23 cellular contexts compared by ENCODE assay signal in the genomic region with DNA sequence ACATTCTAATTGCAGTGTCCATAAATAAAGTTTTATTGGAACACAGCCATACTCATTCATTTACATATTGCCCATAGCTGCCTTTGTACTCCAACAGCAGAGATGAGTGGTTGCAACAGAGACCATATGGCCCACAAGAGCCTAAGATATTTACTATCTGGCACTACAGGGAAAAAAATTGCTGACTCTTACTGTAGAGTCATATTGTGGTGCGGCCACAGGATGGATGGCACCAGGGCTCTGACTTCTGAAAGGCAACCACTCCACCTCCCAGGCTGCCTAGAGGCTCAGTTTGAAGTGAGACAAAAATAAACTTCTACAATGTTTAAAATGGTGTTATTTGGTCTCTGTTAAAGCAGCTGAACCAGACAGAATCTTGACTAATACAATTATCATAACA.
DNase-seq lines count a peak whose midpoint lies in the region; ATAC-seq, FAIRE-seq and TF ChIP-seq lines count a peak whose summit lies in the region.
"Had no signal": no experiment of that assay in that cellular context is flagged by ENCODE, and none has a peak within 500 bp of the region (broad histone marks: within the 10 kb centered on the region; RNA-seq: fewer than 3 reads in every experiment).

No MANE protein-coding gene starts in this region.

- DNase-seq in DMS 273 (lab: John Stamatoyannopoulos, UW; ENCODE audit: unreplicated experiment), result peak; percentile 30
- DNase-seq in DMS 273 treated with DMSO at 0.1 percent for 48 hours (lab: John Stamatoyannopoulos, UW), result no peak
- peak; percentile 54 for DNase-seq in NCI-H69 (lab: John Stamatoyannopoulos, UW)
- DNase-seq in K562 (ENCODE audit: extremely low read depth in 1 of 4, low spot score in 3 of 4), result no peak
- no peak for DNase-seq in natural killer cell treated with Interleukin-12 subunit alpha and Interleukin-12 subunit beta and Interleukin-15 and Interleukin-18, amount 100 ng/mL, for 72 hours (ENCODE audit: low spot score)
- DNase-seq: Caco-2; CD4-positive, CD25-positive, alpha-beta regulatory T cell; CD8-positive, alpha-beta T cell; DMS53; DMS79 treated with DMSO at 0.1 percent for 48 hours; GF-D8; H9 had no signal

- H3K36me3 Mint-ChIP-seq in natural killer cell treated with Interleukin-12 subunit alpha and Interleukin-12 subunit beta and Interleukin-15 and Interleukin-18, amount 100 ng/mL, for 72 hours, result no peaks in the 10 kb centered on the region
- H3K36me3 Mint-ChIP-seq: CD4-positive, CD25-positive, alpha-beta regulatory T cell; CD8-positive, alpha-beta T cell had no signal

- no peak overlapping the region for H3K27ac Mint-ChIP-seq in natural killer cell treated with Interleukin-12 subunit alpha and Interleukin-12 subunit beta and Interleukin-15 and Interleukin-18, amount 100 ng/mL, for 72 hours
- H3K27ac Mint-ChIP-seq: B cell; CD4-positive, CD25-positive, alpha-beta regulatory T cell; CD8-positive, alpha-beta T cell; GM23338; H9 had no signal

- no peaks in the 10 kb centered on the region for H3K9me3 Mint-ChIP-seq in natural killer cell treated with Interleukin-12 subunit alpha and Interleukin-12 subunit beta and Interleukin-15 and Interleukin-18, amount 100 ng/mL, for 72 hours
- H3K9me3 Mint-ChIP-seq: CD8-positive, alpha-beta T cell; GM23338 had no signal

- CTCF ChIA-PET in K562 (lab: Yijun Ruan, JAX; ENCODE audit: low intra/inter-chr PET ratio), result no interaction called here

- POLR2A ChIA-PET in K562 (lab: Yijun Ruan, JAX), result interaction anchor here (0.7 kb wide), 1 partner anchor 220 kb away, joined by 3 read pairs; no protein-coding TSS in a partner anchor

- H3K4me2 ChIP-seq in KMS-11 (no peak overlapping the region), K562 (ENCODE audit: insufficient read depth, low read length) (no peak overlapping the region)
- H3K4me2 ChIP-seq: BLaER1, GM23338 had no signal

- no peak for TF ChIP-seq EP300 in K562 (IDR thresholded peaks at IDR 0.05; ENCODE audit: low read length)

- H3K4me1 Mint-ChIP-seq in natural killer cell treated with Interleukin-12 subunit alpha and Interleukin-12 subunit beta and Interleukin-15 and Interleukin-18, amount 100 ng/mL, for 72 hours (ENCODE audit: low read depth in 2 of 2), result peaks cover 0 to under 1% of the 10 kb centered on the region in 2 donors
- H3K4me1 Mint-ChIP-seq: B cell; CD4-positive, CD25-positive, alpha-beta regulatory T cell had no signal

- H3K9ac ChIP-seq in KMS-11 (no peak overlapping the region), K562 (ENCODE audit: insufficient read depth in 1 of 2, low read depth in 2 of 2, low read length in 2 of 2) (no peak overlapping the region)
- H3K9ac ChIP-seq: BLaER1 had no signal

- BruUV-seq in K562 (replicated peaks; lab: Mats Ljungman, UMichigan), result no TSS peak

- H3K79me2 ChIP-seq in KMS-11 (ENCODE audit: insufficient read depth, low read depth) (no peaks in the 10 kb centered on the region), K562 (ENCODE audit: control insufficient read depth, insufficient read depth, low read length) (no peaks in the 10 kb centered on the region)

- in situ Hi-C loops in K562 (cut with MboI), result no loop called here

- peaks cover 3 to 6% of the 10 kb centered on the region in 2 donors for H3K27me3 Mint-ChIP-seq in natural killer cell treated with Interleukin-12 subunit alpha and Interleukin-12 subunit beta and Interleukin-15 and Interleukin-18, amount 100 ng/mL, for 72 hours
- H3K27me3 Mint-ChIP-seq: B cell; CD4-positive, CD25-positive, alpha-beta regulatory T cell had no signal

- no peaks in the 10 kb centered on the region for H4K20me1 ChIP-seq in KMS-11 (ENCODE audit: insufficient read depth)
- no peaks in the 10 kb centered on the region for H4K20me1 ChIP-seq in K562 (replicated peaks; ENCODE audit: control insufficient read depth, insufficient read depth, low read length)
- H4K20me1 ChIP-seq: BLaER1 had no signal

- H3K27me3 ChIP-seq in KMS-11 (ENCODE audit: insufficient read depth, low read depth), result no peaks in the 10 kb centered on the region
- H3K27me3 ChIP-seq in K562 (ENCODE audit: control insufficient read depth in 2 of 2, insufficient read depth in 2 of 2, low read length in 2 of 2), result peaks cover 0 to 11% of the 10 kb centered on the region in 2 experiments; a peak in 2 of 5 replicates
- H3K27me3 ChIP-seq: BLaER1 had no signal

- peaks cover 11% of the 10 kb centered on the region for H3K4me1 ChIP-seq in KMS-11 (ENCODE audit: low read depth, poor library complexity, severe bottlenecking)
- no peaks in the 10 kb centered on the region for H3K4me1 ChIP-seq in K562 (replicated peaks in 1 of 2; ENCODE audit: control insufficient read depth in 2 of 2, insufficient read depth in 2 of 2, low read length in 2 of 2)
- H3K4me1 ChIP-seq: Caco-2 had no signal

- no peaks in the 10 kb centered on the region for H3K9me1 ChIP-seq in K562 (ENCODE audit: control insufficient read depth, insufficient read depth, low read length)

- no peak for TF ChIP-seq POLR2A in K562 (conservative IDR thresholded peaks at IDR 0.05)

- FAIRE-seq in K562 (lab: Jason Lieb, UNC), result no peak
- FAIRE-seq: A204.1, GM12891, GM18507 had no signal

- H3K4me3 ChIP-seq in KMS-11 (IDR thresholded peaks at IDR 0.05; ENCODE audit: insufficient read depth, low read depth, low read length) (no peak overlapping the region), K562 (no peak overlapping the region)
- H3K4me3 ChIP-seq: BLaER1, GM23338 had no signal

- intact Hi-C loops in K562 (cut with micrococcal nuclease), result no loop called here

- no peak overlapping the region for H3K27ac ChIP-seq in KMS-11
- no peak overlapping the region for H3K27ac ChIP-seq in K562 (ENCODE audit: extremely low read depth, low read depth, low read length)
- H3K27ac ChIP-seq: 22Rv1, BLaER1, C4-2B had no signal

- H2AFZ ChIP-seq in KMS-11 (ENCODE audit: low read depth) (peak overlapping the region; percentile 7), K562 (ENCODE audit: low read depth, low read length) (no peak overlapping the region)
- H2AFZ ChIP-seq: GM23338 had no signal

- 7% methylated on average over 1 of the region's 1 CpG for WGBS in K562 (ENCODE audit: insufficient coverage, low coverage, missing lambda C conversion rate)

- no peak overlapping the region for H3K4me3 Mint-ChIP-seq in natural killer cell treated with Interleukin-12 subunit alpha and Interleukin-12 subunit beta and Interleukin-15 and Interleukin-18, amount 100 ng/mL, for 72 hours
- H3K4me3 Mint-ChIP-seq: B cell; CD4-positive, CD25-positive, alpha-beta regulatory T cell; CD8-positive, alpha-beta T cell; GM23338; H9 had no signal

- TF ChIP-seq RAD21 in K562 (CRISPR knock-in tag; conservative IDR thresholded peaks at IDR 0.05 in 1 of 2, IDR thresholded peaks at IDR 0.05 in 1 of 2), result no peak

- TF ChIP-seq CTCF in KMS-11 (conservative IDR thresholded peaks at IDR 0.05; ENCODE audit: low read depth, low read length) (no peak), K562 (IDR thresholded peaks at IDR 0.05 in 2 of 3, conservative IDR thresholded peaks at IDR 0.05 in 1 of 3; ENCODE audit: insufficient read depth in 2 of 3, low read depth in 1 of 3, low read length in 3 of 3) (no peak)

- no peaks in the 10 kb centered on the region for H3K9me3 ChIP-seq in K562 (replicated peaks; ENCODE audit: control insufficient read depth, insufficient read depth, low read depth, low read length)
- H3K9me3 ChIP-seq: BLaER1, Caco-2 had no signal

- ATAC-seq in K562 (no peak), HG03439 (IDR thresholded peaks at IDR 0.05; ENCODE audit: unreplicated experiment) (no peak)
- no peak for ATAC-seq in natural killer cell treated with Interleukin-12 subunit alpha and Interleukin-12 subunit beta and Interleukin-15 and Interleukin-18, amount 100 ng/mL, for 72 hours
- ATAC-seq: CD8-positive, alpha-beta T cell; GM23338; HCT116 had no signal

- H3K36me3 ChIP-seq in KMS-11 (ENCODE audit: insufficient read depth), result no peaks in the 10 kb centered on the region
- no peaks in the 10 kb centered on the region for H3K36me3 ChIP-seq in K562 (ENCODE audit: control insufficient read depth, insufficient read depth, low read length)
- H3K36me3 ChIP-seq: BLaER1 had no signal

Comparison
In these comparisons a context has a peak if more than half of its experiments do, and no peak if none do; other contexts are left out.
1. DNase-seq: peak in DMS 273 (single experiment) and NCI-H69 (single experiment); none in DMS 273 treated with DMSO at 0.1 percent for 48 hours (single experiment), K562 (0 of 4) and natural killer cell treated with Interleukin-12 subunit alpha and Interleukin-12 subunit beta and Interleukin-15 and Interleukin-18, amount 100 ng/mL, for 72 hours (single experiment).